8 cellular contexts compared by ENCODE assay signal in genomic region chr21:25863031-25863430, GRCh38.
"Had no signal": no experiment of that assay in that cellular context is flagged by ENCODE, and none has a peak within 500 bp of the region (broad histone marks: within the 10 kb centered on the region; RNA-seq: fewer than 3 reads in every experiment).

No MANE protein-coding gene starts in this region.

- H3K9me3 Mint-ChIP-seq: GM23338, H9, HFFc6 had no signal

- DNase-seq: GOT3, H9, HCEC 1CT had no signal

- H3K9ac ChIP-seq: GM23248 had no signal

- H3K27ac ChIP-seq: GM23248 had no signal

- H3K36me3 ChIP-seq: HAP-1 had no signal

- H3K27ac Mint-ChIP-seq: GM23338, H9, HFFc6 had no signal

- ATAC-seq: GM23338 had no signal

- H3K4me3 Mint-ChIP-seq: GM23338, H9, HFFc6 had no signal

- H2AFZ ChIP-seq: GM23248, GM23338 had no signal

- H3K9me3 ChIP-seq: HAP-1 had no signal

- H3K4me3 ChIP-seq: GM23248, GM23338, HAP-1 had no signal

- FAIRE-seq: H54 had no signal

- H3K4me2 ChIP-seq: GM23338 had no signal
